Comparison of ENCODE assay signal across 1 cellular context in the genomic region with DNA sequence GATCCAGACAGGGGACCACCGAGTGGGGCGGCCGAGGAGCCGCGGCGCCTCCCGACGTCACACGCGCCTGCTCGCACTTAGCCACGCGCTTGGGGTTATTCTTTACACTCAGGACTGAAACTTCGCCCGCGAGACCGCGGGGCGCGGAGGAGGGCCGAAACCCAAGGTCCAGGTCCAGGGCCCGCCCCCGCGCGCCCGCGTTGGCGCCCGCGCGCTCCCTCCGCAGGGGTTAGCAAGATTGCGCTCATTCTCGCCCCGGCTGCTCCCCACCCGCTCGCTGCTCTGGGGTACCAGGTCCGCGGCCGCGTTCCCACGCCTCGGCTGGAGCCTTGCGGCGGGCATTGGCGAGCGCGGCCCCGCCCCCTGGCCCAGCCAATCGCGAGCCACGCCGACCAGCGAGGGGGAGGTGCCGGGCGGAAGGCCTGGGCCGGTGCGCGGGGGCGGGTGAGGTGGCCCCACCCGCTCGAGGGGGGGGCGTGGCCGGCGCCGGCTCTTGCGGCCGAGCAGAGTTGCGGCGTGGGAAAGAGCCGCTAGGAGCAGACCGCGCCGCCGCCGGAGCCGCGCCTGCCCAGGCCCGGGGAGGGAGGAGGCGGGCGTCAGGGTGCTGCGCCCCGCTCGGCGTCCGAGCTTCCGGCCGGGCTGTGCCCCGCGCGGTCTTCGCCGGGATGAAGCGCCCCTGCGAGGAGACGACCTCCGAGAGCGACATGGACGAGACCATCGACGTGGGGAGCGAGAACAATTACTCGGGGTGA.
TF ChIP-seq lines count a peak whose summit lies in the region.

A gene (plus strand): TSS at position 521 of the 752 bp plus-strand sequence. CDS start 145 bp downstream, at position 666.

TF ChIP-seq in HepG2, 621 proteins besides CTCF, POLR2A, EP300 and RAD21 (continued from another document and continues in another):
- TF ChIP-seq, protein P1, sequence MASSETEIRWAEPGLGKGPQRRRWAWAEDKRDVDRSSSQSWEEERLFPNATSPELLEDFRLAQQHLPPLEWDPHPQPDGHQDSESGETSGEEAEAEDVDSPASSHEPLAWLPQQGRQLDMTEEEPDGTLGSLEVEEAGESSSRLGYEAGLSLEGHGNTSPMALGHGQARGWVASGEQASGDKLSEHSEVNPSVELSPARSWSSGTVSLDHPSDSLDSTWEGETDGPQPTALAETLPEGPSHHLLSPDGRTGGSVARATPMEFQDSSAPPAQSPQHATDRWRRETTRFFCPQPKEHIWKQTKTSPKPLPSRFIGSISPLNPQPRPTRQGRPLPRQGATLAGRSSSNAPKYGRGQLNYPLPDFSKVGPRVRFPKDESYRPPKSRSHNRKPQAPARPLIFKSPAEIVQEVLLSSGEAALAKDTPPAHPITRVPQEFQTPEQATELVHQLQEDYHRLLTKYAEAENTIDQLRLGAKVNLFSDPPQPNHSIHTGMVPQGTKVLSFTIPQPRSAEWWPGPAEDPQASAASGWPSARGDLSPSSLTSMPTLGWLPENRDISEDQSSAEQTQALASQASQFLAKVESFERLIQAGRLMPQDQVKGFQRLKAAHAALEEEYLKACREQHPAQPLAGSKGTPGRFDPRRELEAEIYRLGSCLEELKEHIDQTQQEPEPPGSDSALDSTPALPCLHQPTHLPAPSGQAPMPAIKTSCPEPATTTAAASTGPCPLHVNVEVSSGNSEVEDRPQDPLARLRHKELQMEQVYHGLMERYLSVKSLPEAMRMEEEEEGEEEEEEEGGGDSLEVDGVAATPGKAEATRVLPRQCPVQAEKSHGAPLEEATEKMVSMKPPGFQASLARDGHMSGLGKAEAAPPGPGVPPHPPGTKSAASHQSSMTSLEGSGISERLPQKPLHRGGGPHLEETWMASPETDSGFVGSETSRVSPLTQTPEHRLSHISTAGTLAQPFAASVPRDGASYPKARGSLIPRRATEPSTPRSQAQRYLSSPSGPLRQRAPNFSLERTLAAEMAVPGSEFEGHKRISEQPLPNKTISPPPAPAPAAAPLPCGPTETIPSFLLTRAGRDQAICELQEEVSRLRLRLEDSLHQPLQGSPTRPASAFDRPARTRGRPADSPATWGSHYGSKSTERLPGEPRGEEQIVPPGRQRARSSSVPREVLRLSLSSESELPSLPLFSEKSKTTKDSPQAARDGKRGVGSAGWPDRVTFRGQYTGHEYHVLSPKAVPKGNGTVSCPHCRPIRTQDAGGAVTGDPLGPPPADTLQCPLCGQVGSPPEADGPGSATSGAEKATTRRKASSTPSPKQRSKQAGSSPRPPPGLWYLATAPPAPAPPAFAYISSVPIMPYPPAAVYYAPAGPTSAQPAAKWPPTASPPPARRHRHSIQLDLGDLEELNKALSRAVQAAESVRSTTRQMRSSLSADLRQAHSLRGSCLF (CRISPR knock-in tag; IDR thresholded peaks at IDR 0.05; ENCODE audit: borderline replicate concordance), result no peak
- TF ChIP-seq PAF1 (CRISPR knock-in tag; IDR thresholded peaks at IDR 0.05), result no peak
- TF ChIP-seq ATF7-NPFF (CRISPR knock-in tag; IDR thresholded peaks at IDR 0.05; ENCODE audit: low read depth), result peak; percentile 57; the same call in 1 of the 2 replicates
- no peak for TF ChIP-seq CEBPB (IDR thresholded peaks at IDR 0.05; ENCODE audit: borderline replicate concordance, low read depth, low read length)
- peak; percentile 79 for TF ChIP-seq SP5 (CRISPR knock-in tag; IDR thresholded peaks at IDR 0.05; ENCODE audit: borderline replicate concordance, low read depth)
- TF ChIP-seq, protein P2, sequence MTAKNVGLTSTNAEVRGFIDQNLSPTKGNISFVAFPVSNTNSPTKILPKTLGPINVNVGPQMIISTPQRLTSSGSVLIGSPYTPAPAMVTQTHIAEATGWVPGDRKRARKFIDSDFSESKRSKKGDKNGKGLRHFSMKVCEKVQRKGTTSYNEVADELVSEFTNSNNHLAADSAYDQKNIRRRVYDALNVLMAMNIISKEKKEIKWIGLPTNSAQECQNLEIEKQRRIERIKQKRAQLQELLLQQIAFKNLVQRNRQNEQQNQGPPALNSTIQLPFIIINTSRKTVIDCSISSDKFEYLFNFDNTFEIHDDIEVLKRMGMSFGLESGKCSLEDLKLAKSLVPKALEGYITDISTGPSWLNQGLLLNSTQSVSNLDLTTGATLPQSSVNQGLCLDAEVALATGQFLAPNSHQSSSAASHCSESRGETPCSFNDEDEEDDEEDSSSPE (CRISPR knock-in tag; IDR thresholded peaks at IDR 0.05), result peak; percentile 89
- TF ChIP-seq, protein P3, sequence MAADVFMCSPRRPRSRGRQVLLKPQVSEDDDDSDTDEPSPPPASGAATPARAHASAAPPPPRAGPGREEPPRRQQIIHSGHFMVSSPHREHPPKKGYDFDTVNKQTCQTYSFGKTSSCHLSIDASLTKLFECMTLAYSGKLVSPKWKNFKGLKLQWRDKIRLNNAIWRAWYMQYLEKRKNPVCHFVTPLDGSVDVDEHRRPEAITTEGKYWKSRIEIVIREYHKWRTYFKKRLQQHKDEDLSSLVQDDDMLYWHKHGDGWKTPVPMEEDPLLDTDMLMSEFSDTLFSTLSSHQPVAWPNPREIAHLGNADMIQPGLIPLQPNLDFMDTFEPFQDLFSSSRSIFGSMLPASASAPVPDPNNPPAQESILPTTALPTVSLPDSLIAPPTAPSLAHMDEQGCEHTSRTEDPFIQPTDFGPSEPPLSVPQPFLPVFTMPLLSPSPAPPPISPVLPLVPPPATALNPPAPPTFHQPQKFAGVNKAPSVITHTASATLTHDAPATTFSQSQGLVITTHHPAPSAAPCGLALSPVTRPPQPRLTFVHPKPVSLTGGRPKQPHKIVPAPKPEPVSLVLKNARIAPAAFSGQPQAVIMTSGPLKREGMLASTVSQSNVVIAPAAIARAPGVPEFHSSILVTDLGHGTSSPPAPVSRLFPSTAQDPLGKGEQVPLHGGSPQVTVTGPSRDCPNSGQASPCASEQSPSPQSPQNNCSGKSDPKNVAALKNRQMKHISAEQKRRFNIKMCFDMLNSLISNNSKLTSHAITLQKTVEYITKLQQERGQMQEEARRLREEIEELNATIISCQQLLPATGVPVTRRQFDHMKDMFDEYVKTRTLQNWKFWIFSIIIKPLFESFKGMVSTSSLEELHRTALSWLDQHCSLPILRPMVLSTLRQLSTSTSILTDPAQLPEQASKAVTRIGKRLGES (CRISPR knock-in tag; IDR thresholded peaks at IDR 0.05; ENCODE audit: borderline replicate concordance), result 0 out of 2 replicates have a peak, but pooled peaks have one; percentile 10
- no peak for TF ChIP-seq RCOR2 (CRISPR knock-in tag; IDR thresholded peaks at IDR 0.05)
- TF ChIP-seq, protein P4, sequence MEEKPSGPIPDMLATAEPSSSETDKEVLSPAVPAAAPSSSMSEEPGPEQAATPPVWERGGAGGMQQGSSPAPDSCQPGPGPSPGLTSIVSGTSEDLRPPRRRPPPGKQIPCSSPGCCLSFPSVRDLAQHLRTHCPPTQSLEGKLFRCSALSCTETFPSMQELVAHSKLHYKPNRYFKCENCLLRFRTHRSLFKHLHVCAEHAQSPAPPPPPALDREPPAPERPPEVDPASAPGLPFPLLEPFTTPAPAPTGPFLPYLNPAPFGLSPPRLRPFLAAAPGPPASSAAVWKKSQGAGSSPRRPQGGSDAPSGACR (CRISPR knock-in tag; IDR thresholded peaks at IDR 0.05), result no peak
- TF ChIP-seq, protein P5, sequence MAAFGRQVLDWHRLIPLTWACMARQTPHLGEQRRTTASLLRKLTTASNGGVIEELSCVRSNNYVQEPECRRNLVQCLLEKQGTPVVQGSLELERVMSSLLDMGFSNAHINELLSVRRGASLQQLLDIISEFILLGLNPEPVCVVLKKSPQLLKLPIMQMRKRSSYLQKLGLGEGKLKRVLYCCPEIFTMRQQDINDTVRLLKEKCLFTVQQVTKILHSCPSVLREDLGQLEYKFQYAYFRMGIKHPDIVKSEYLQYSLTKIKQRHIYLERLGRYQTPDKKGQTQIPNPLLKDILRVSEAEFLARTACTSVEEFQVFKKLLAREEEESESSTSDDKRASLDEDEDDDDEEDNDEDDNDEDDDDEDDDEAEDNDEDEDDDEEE (CRISPR knock-in tag; IDR thresholded peaks at IDR 0.05), result peak; percentile 35; the same call in 1 of the 2 replicates
- TF ChIP-seq, protein P6, sequence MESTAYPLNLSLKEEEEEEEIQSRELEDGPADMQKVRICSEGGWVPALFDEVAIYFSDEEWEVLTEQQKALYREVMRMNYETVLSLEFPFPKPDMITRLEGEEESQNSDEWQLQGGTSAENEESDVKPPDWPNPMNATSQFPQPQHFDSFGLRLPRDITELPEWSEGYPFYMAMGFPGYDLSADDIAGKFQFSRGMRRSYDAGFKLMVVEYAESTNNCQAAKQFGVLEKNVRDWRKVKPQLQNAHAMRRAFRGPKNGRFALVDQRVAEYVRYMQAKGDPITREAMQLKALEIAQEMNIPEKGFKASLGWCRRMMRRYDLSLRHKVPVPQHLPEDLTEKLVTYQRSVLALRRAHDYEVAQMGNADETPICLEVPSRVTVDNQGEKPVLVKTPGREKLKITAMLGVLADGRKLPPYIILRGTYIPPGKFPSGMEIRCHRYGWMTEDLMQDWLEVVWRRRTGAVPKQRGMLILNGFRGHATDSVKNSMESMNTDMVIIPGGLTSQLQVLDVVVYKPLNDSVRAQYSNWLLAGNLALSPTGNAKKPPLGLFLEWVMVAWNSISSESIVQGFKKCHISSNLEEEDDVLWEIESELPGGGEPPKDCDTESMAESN (CRISPR knock-in tag; conservative IDR thresholded peaks at IDR 0.05), result peak; percentile 69; the same call in 1 of the 2 replicates
- no peak for TF ChIP-seq ZNF234 (CRISPR knock-in tag; conservative IDR thresholded peaks at IDR 0.05)
- no peak for TF ChIP-seq ZNF282 (IDR thresholded peaks at IDR 0.05; ENCODE audit: partially characterized antibody)
- TF ChIP-seq RXRA (CRISPR knock-in tag; IDR thresholded peaks at IDR 0.05), result no peak
- TF ChIP-seq ZNF33B (CRISPR knock-in tag; IDR thresholded peaks at IDR 0.05), result peak; percentile 59; the same call in 1 of the 2 replicates
- TF ChIP-seq GABPB1 (CRISPR knock-in tag; IDR thresholded peaks at IDR 0.05), result peak; percentile 87
- no peak for TF ChIP-seq ZBTB1 (CRISPR knock-in tag; IDR thresholded peaks at IDR 0.05; ENCODE audit: borderline replicate concordance)
- no peak for TF ChIP-seq MED8 (CRISPR knock-in tag; IDR thresholded peaks at IDR 0.05; ENCODE audit: insufficient replicate concordance)
- TF ChIP-seq, protein P7, sequence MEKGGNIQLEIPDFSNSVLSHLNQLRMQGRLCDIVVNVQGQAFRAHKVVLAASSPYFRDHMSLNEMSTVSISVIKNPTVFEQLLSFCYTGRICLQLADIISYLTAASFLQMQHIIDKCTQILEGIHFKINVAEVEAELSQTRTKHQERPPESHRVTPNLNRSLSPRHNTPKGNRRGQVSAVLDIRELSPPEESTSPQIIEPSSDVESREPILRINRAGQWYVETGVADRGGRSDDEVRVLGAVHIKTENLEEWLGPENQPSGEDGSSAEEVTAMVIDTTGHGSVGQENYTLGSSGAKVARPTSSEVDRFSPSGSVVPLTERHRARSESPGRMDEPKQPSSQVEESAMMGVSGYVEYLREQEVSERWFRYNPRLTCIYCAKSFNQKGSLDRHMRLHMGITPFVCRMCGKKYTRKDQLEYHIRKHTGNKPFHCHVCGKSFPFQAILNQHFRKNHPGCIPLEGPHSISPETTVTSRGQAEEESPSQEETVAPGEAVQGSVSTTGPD (CRISPR knock-in tag; IDR thresholded peaks at IDR 0.05), result no peak
- peak; percentile 42; the same call in 1 of the 2 replicates for TF ChIP-seq SIN3A (IDR thresholded peaks at IDR 0.05; ENCODE audit: borderline replicate concordance, low read depth, low read length)
- TF ChIP-seq, protein P8, sequence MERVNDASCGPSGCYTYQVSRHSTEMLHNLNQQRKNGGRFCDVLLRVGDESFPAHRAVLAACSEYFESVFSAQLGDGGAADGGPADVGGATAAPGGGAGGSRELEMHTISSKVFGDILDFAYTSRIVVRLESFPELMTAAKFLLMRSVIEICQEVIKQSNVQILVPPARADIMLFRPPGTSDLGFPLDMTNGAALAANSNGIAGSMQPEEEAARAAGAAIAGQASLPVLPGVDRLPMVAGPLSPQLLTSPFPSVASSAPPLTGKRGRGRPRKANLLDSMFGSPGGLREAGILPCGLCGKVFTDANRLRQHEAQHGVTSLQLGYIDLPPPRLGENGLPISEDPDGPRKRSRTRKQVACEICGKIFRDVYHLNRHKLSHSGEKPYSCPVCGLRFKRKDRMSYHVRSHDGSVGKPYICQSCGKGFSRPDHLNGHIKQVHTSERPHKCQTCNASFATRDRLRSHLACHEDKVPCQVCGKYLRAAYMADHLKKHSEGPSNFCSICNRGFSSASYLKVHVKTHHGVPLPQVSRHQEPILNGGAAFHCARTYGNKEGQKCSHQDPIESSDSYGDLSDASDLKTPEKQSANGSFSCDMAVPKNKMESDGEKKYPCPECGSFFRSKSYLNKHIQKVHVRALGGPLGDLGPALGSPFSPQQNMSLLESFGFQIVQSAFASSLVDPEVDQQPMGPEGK (CRISPR knock-in tag; IDR thresholded peaks at IDR 0.05), result peak; percentile 99
- no peak for TF ChIP-seq ZNF788 (CRISPR knock-in tag; IDR thresholded peaks at IDR 0.05; ENCODE audit: borderline replicate concordance)
- TF ChIP-seq ZNF124 (CRISPR knock-in tag; IDR thresholded peaks at IDR 0.05), result no peak
- TF ChIP-seq ZIK1 (CRISPR knock-in tag; IDR thresholded peaks at IDR 0.05; ENCODE audit: borderline replicate concordance, low read depth), result 0 out of 2 replicates have a peak, but pooled peaks have one; percentile 21
- no peak for TF ChIP-seq HNF4G (IDR thresholded peaks at IDR 0.05; ENCODE audit: borderline replicate concordance, low read depth, low read length)
- TF ChIP-seq HNF4G (CRISPR knock-in tag; IDR thresholded peaks at IDR 0.05; ENCODE audit: borderline replicate concordance, low read depth), result peak; percentile 59; the same call in 1 of the 2 replicates
- TF ChIP-seq ATAD3A (CRISPR knock-in tag; IDR thresholded peaks at IDR 0.05), result no peak
- TF ChIP-seq JUNB (CRISPR knock-in tag; IDR thresholded peaks at IDR 0.05; ENCODE audit: borderline replicate concordance), result no peak
- TF ChIP-seq, protein P9, sequence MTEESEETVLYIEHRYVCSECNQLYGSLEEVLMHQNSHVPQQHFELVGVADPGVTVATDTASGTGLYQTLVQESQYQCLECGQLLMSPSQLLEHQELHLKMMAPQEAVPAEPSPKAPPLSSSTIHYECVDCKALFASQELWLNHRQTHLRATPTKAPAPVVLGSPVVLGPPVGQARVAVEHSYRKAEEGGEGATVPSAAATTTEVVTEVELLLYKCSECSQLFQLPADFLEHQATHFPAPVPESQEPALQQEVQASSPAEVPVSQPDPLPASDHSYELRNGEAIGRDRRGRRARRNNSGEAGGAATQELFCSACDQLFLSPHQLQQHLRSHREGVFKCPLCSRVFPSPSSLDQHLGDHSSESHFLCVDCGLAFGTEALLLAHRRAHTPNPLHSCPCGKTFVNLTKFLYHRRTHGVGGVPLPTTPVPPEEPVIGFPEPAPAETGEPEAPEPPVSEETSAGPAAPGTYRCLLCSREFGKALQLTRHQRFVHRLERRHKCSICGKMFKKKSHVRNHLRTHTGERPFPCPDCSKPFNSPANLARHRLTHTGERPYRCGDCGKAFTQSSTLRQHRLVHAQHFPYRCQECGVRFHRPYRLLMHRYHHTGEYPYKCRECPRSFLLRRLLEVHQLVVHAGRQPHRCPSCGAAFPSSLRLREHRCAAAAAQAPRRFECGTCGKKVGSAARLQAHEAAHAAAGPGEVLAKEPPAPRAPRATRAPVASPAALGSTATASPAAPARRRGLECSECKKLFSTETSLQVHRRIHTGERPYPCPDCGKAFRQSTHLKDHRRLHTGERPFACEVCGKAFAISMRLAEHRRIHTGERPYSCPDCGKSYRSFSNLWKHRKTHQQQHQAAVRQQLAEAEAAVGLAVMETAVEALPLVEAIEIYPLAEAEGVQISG (CRISPR knock-in tag; IDR thresholded peaks at IDR 0.05), result peak; percentile 74
